8 cellular contexts compared by ENCODE assay signal in the genomic region with DNA sequence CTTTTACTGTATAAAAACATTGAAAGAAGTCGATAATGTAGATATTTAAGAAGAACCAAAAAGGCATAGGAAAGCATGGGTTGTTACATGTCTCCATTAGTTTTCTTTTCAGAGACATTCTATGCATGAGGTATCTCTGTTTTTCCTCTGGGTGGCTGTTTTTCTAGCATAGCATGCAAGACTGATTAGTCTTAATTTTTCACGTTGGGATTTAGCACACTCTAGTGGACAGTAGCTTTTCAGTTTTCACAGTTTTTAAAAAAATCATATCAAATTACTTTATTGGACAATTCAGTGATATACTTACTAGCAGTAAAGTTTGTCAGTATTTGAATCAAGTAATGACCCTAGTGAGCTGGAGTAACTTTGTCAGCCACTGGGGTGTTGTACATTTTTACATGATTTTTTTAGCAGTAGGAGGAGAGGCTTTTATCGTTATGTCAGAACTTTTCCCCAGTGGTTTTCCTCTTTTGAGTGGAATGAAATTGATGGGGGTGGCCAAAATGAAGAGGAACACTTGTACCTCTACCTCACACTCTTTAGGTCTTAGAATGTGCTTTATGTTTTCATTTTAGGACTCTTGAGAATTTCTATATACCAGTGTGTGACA. TPM values are rescaled to one million over a fixed set of nuclear protein-coding genes. Genes with fewer than 3 reads are reported as not detected.
A peak's percentile ranks its signal among the peaks of the same experiment; 100 is the strongest.
DNase-seq lines count a peak whose midpoint lies in the region; ATAC-seq lines count a peak whose summit lies in the region.

No MANE protein-coding gene starts in this region.

- ATAC-seq in HG03095 (IDR thresholded peaks at IDR 0.05; ENCODE audit: unreplicated experiment), result no peak
- ATAC-seq in GM19463 (IDR thresholded peaks at IDR 0.05; ENCODE audit: unreplicated experiment), result no peak
- ATAC-seq in HG02798 (IDR thresholded peaks at IDR 0.05; ENCODE audit: poor library complexity, unreplicated experiment), result no peak

- DNase-seq in ELR (ENCODE audit: low read depth), result peak; percentile 79
- DNase-seq in M059J (ENCODE audit: low read depth), result peak; percentile 69
- DNase-seq in SK-N-DZ (ENCODE audit: low spot score), result peak; percentile 62
- DNase-seq in fibroblast of the conjunctiva (ENCODE audit: low read depth), result peak; percentile 51
- DNase-seq in pulmonary artery endothelial cell (ENCODE audit: low read depth, low spot score), result peak; percentile 19

RNA-seq across cellular contexts. Expression of gene SEC22A, which starts 57.2 kb away (rescaled TPM):
- total RNA-seq in M059J (2014; rRNA removed; shearing (Covaris generic)), result 84.8 and 87.9 TPM in 2 replicates
- 35.1 and 36.5 TPM in 2 replicates for polyA plus RNA-seq in SK-N-DZ (2014; cell fraction: cytosol; rRNA removed)
- 18.7 and 25.2 TPM in 2 replicates for polyA plus RNA-seq in SK-N-DZ (2014; cell fraction: nucleus; rRNA removed)
- total RNA-seq in pulmonary artery endothelial cell, result 40.4 and 40.7 TPM in 2 replicates

Comparison
In these comparisons a context has a peak if more than half of its experiments do, and no peak if none do; other contexts are left out.
1. DNase-seq: peak in every context shown above with its lines; median percentile 79 in ELR; 69 in M059J; 62 in SK-N-DZ; 51 in fibroblast of the conjunctiva; 19 in pulmonary artery endothelial cell.